1 cellular context compared by ENCODE assay signal in genomic region chr3:130897316-130897715, GRCh38.
TF ChIP-seq lines count a peak whose summit lies in the region.

No MANE protein-coding gene starts in this region.

TF ChIP-seq in HEK293, 187 proteins besides CTCF, POLR2A, EP300 and RAD21 (continued from another document):
- TF ChIP-seq, protein P1, sequence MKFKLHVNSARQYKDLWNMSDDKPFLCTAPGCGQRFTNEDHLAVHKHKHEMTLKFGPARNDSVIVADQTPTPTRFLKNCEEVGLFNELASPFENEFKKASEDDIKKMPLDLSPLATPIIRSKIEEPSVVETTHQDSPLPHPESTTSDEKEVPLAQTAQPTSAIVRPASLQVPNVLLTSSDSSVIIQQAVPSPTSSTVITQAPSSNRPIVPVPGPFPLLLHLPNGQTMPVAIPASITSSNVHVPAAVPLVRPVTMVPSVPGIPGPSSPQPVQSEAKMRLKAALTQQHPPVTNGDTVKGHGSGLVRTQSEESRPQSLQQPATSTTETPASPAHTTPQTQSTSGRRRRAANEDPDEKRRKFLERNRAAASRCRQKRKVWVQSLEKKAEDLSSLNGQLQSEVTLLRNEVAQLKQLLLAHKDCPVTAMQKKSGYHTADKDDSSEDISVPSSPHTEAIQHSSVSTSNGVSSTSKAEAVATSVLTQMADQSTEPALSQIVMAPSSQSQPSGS (tag by site-specific recombination; IDR thresholded peaks at IDR 0.05; ENCODE audit: low read depth): no peak
- TF ChIP-seq, protein P2, sequence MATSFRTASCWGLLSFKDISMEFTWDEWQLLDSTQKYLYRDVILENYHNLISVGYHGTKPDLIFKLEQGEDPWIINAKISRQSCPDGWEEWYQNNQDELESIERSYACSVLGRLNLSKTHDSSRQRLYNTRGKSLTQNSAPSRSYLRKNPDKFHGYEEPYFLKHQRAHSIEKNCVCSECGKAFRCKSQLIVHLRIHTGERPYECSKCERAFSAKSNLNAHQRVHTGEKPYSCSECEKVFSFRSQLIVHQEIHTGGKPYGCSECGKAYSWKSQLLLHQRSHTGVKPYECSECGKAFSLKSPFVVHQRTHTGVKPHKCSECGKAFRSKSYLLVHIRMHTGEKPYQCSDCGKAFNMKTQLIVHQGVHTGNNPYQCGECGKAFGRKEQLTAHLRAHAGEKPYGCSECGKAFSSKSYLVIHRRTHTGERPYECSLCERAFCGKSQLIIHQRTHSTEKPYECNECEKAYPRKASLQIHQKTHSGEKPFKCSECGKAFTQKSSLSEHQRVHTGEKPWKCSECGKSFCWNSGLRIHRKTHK (tag by site-specific recombination; IDR thresholded peaks at IDR 0.05): no peak
- TF ChIP-seq, protein P3, sequence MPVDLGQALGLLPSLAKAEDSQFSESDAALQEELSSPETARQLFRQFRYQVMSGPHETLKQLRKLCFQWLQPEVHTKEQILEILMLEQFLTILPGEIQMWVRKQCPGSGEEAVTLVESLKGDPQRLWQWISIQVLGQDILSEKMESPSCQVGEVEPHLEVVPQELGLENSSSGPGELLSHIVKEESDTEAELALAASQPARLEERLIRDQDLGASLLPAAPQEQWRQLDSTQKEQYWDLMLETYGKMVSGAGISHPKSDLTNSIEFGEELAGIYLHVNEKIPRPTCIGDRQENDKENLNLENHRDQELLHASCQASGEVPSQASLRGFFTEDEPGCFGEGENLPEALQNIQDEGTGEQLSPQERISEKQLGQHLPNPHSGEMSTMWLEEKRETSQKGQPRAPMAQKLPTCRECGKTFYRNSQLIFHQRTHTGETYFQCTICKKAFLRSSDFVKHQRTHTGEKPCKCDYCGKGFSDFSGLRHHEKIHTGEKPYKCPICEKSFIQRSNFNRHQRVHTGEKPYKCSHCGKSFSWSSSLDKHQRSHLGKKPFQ (tag by site-specific recombination; IDR thresholded peaks at IDR 0.05): peak; percentile 73
- TF ChIP-seq ZNF239 (tag by site-specific recombination; IDR thresholded peaks at IDR 0.05): no peak
